Comparison of ENCODE assay signal across 29 cellular contexts in the genomic region with DNA sequence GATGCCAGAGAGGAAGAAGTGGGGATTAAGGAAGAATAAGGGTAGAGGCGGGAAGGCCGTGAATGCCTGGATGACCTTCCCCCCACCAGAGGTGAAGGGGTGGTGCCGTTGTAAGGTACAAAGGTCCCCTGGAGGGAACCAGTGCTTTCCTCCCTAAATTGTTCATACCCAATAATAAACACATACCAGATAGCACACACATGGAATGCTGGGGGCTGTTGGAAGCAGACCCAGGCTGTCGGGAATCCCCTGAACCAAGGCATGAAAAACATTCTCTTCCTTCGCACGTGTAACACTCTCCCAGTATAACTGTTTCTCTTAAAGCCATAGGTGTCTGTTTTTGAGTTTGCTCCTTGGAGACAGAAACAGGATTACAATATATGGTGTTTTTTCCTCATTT.
"Had no signal": no experiment of that assay in that cellular context is flagged by ENCODE, and none has a peak within 500 bp of the region (broad histone marks: within the 10 kb centered on the region; RNA-seq: fewer than 3 reads in every experiment).

No MANE protein-coding gene starts in this region.

- H3K27ac ChIP-seq: colonic mucosa, epithelial cell of prostate, foreskin keratinocyte, gastroesophageal sphincter, hepatocyte, left ventricle myocardium inferior, lower lobe of right lung, neutrophil, parathyroid adenoma, spleen, thoracic aorta, tibial nerve, upper lobe of left lung had no signal

- ATAC-seq: esophagus mucosa; foreskin keratinocyte; gastroesophageal sphincter; lower lobe of right lung; natural killer cell treated with Interleukin-12 subunit alpha and Interleukin-12 subunit beta and Interleukin-15 and Interleukin-18, amount 100 ng/mL, for 72 hours; sciatic nerve; stimulated activated naive B cell treated with anti-CD40 and anti-IgM and Interleukin-4, amounts not matched to agents 10 μg/mL and 1 μg/mL and 100 μg/mL, for 72 hours had no signal

- H3K4me2 ChIP-seq: hepatocyte had no signal

- H3K9me3 ChIP-seq: colonic mucosa, gastroesophageal sphincter, heart left ventricle, left ventricle myocardium inferior, lower lobe of right lung, neutrophil, thoracic aorta, tibial nerve, upper lobe of left lung had no signal

- H3K4me3 ChIP-seq: colonic mucosa, gastroesophageal sphincter, heart left ventricle, hepatocyte, left ventricle myocardium inferior, lower lobe of right lung, spleen, thoracic aorta, tibial nerve, upper lobe of left lung had no signal

- H3K27me3 ChIP-seq: colonic mucosa, foreskin keratinocyte, gastroesophageal sphincter, heart left ventricle, hepatocyte, neutrophil, spleen, tibial nerve, upper lobe of left lung had no signal

- H3K27me3 Mint-ChIP-seq: dendritic cell treated with granulocyte-macrophage colony-stimulating factor and Interleukin-4, amounts not matched to agents 40 ng/mL and 50 ng/mL, for 4 days; stimulated activated naive B cell treated with anti-CD40 and anti-IgM and Interleukin-4, amounts not matched to agents 10 μg/mL and 1 μg/mL and 100 μg/mL, for 72 hours; stimulated activated naive CD8-positive, alpha-beta T cell treated with anti-CD3 and anti-CD28 coated beads, Interleukin-15, Interleukin-2, amounts not matched to agents 100 ng/mL and 50 ng/mL, for 24 hours had no signal

- H3K4me3 Mint-ChIP-seq: dendritic cell treated with granulocyte-macrophage colony-stimulating factor and Interleukin-4, amounts not matched to agents 40 ng/mL and 50 ng/mL, for 4 days; endodermal cell; natural killer cell treated with Interleukin-12 subunit alpha and Interleukin-12 subunit beta and Interleukin-15 and Interleukin-18, amount 100 ng/mL, for 72 hours; neural crest cell; stimulated activated naive B cell treated with anti-CD40 and anti-IgM and Interleukin-4, amounts not matched to agents 10 μg/mL and 1 μg/mL and 100 μg/mL, for 72 hours; stimulated activated naive CD8-positive, alpha-beta T cell treated with anti-CD3 and anti-CD28 coated beads, Interleukin-15, Interleukin-2, amounts not matched to agents 100 ng/mL and 50 ng/mL, for 24 hours had no signal

- H3K9me3 Mint-ChIP-seq: natural killer cell treated with Interleukin-12 subunit alpha and Interleukin-12 subunit beta and Interleukin-15 and Interleukin-18, amount 100 ng/mL, for 72 hours; neural crest cell had no signal

- H3K9ac ChIP-seq: parathyroid adenoma had no signal

- H3K36me3 ChIP-seq: colonic mucosa, gastroesophageal sphincter, heart left ventricle, left ventricle myocardium inferior, lower lobe of right lung, neutrophil, spleen, thoracic aorta, tibial nerve, upper lobe of left lung had no signal

- H3K36me3 Mint-ChIP-seq: natural killer cell treated with Interleukin-12 subunit alpha and Interleukin-12 subunit beta and Interleukin-15 and Interleukin-18, amount 100 ng/mL, for 72 hours; stimulated activated naive B cell treated with anti-CD40 and anti-IgM and Interleukin-4, amounts not matched to agents 10 μg/mL and 1 μg/mL and 100 μg/mL, for 72 hours had no signal

- H3K27ac Mint-ChIP-seq: dendritic cell treated with granulocyte-macrophage colony-stimulating factor and Interleukin-4, amounts not matched to agents 40 ng/mL and 50 ng/mL, for 4 days; endodermal cell; natural killer cell treated with Interleukin-12 subunit alpha and Interleukin-12 subunit beta and Interleukin-15 and Interleukin-18, amount 100 ng/mL, for 72 hours; progenitor cell of endocrine pancreas; stimulated activated naive B cell treated with anti-CD40 and anti-IgM and Interleukin-4, amounts not matched to agents 10 μg/mL and 1 μg/mL and 100 μg/mL, for 72 hours; stimulated activated naive CD8-positive, alpha-beta T cell treated with anti-CD3 and anti-CD28 coated beads, Interleukin-15, Interleukin-2, amounts not matched to agents 100 ng/mL and 50 ng/mL, for 24 hours had no signal

- FAIRE-seq: islet of Langerhans, urothelium cell line had no signal

- H3K4me1 Mint-ChIP-seq: endodermal cell; stimulated activated naive B cell treated with anti-CD40 and anti-IgM and Interleukin-4, amounts not matched to agents 10 μg/mL and 1 μg/mL and 100 μg/mL, for 72 hours had no signal

- H3K79me2 ChIP-seq: hepatocyte, parathyroid adenoma had no signal

- H3K4me1 ChIP-seq: colonic mucosa, foreskin keratinocyte, gastroesophageal sphincter, lower lobe of right lung, parathyroid adenoma, spleen, tibial nerve, upper lobe of left lung had no signal

- DNase-seq: cerebellar nuclear complex; colonic mucosa; effector CD8-positive, alpha-beta T cell; endodermal cell; foreskin keratinocyte; heart left ventricle; left cardiac atrium; left ventricle myocardium inferior; lower lobe of right lung; spleen; stimulated activated CD4-positive, alpha-beta T cell treated with anti-CD3 and anti-CD28 coated beads, Interleukin-4, amount 100 ng/mL, for 4 hours; stimulated activated naive B cell treated with anti-CD40 and anti-IgM and Interleukin-4, amounts not matched to agents 10 μg/mL and 1 μg/mL and 100 μg/mL, for 72 hours; upper lobe of left lung had no signal

- H2AFZ ChIP-seq: hepatocyte, parathyroid adenoma had no signal
